In genomic region chr11:7278314-7278917, GRCh38 we compare ENCODE assay signal across 9 cellular contexts. TPM values are rescaled to one million over a fixed set of nuclear protein-coding genes. Genes with fewer than 3 reads are reported as not detected.
DNase-seq lines count a peak whose midpoint lies in the region; ATAC-seq, FAIRE-seq and TF ChIP-seq lines count a peak whose summit lies in the region.
"Had no signal": no experiment of that assay in that cellular context is flagged by ENCODE, and none has a peak within 500 bp of the region (broad histone marks: within the 10 kb centered on the region; RNA-seq: fewer than 3 reads in every experiment).

No MANE protein-coding gene starts in this region.

- H3K4me1 ChIP-seq in GM23248 (ENCODE audit: insufficient read depth): no peaks in the 10 kb centered on the region
- H3K4me1 ChIP-seq in smooth muscle cell (ENCODE audit: low read depth): no peaks in the 10 kb centered on the region

- H4K20me1 ChIP-seq in GM23248 (ENCODE audit: insufficient read depth) (no peaks in the 10 kb centered on the region), smooth muscle cell (ENCODE audit: low read depth) (no peaks in the 10 kb centered on the region)

- ATAC-seq in GM19463 (IDR thresholded peaks at IDR 0.05; ENCODE audit: unreplicated experiment) (no peak), HG02623 (IDR thresholded peaks at IDR 0.05; ENCODE audit: unreplicated experiment) (no peak)

- TF ChIP-seq CTCF in smooth muscle cell (IDR thresholded peaks at IDR 0.05; ENCODE audit: borderline replicate concordance, insufficient read depth, poor library complexity, severe bottlenecking): peak; percentile 59

- H3K4me3 ChIP-seq in GM23248 (no peak overlapping the region), smooth muscle cell (no peak overlapping the region)

- no peaks in the 10 kb centered on the region for H3K36me3 ChIP-seq in GM23248 (ENCODE audit: low read depth)
- no peaks in the 10 kb centered on the region for H3K36me3 ChIP-seq in smooth muscle cell (ENCODE audit: low read depth)

- H3K4me2 ChIP-seq in GM23248 (ENCODE audit: unreplicated experiment) (no peak overlapping the region), smooth muscle cell (no peak overlapping the region)

- H3K27ac ChIP-seq in GM23248 (no peak overlapping the region), smooth muscle cell (ENCODE audit: low read depth) (no peak overlapping the region)

- H3F3A ChIP-seq in GM23248 (ENCODE audit: insufficient read depth) (no peaks in the 10 kb centered on the region), smooth muscle cell (ENCODE audit: low read depth) (no peaks in the 10 kb centered on the region)

- in situ Hi-C loops in GM23248 (cut with MboI): no loop called here

- H2AFZ ChIP-seq in GM23248 (no peak overlapping the region), smooth muscle cell (ENCODE audit: low read depth) (no peak overlapping the region)

- H3K9me2 ChIP-seq in GM23248 (ENCODE audit: insufficient read depth): no peaks in the 10 kb centered on the region

- H3K79me2 ChIP-seq in GM23248 (ENCODE audit: insufficient read depth): no peaks in the 10 kb centered on the region
- no peaks in the 10 kb centered on the region for H3K79me2 ChIP-seq in smooth muscle cell (ENCODE audit: low read depth)

- DNase-seq in GM23248 (peak; percentile 56), NCI-H446 treated with DMSO at 0.1 percent for 48 hours (lab: John Stamatoyannopoulos, UW) (peak; percentile 6), fibroblast of gingiva (ENCODE audit: low read depth) (peak; percentile 22), smooth muscle cell (lab: John Stamatoyannopoulos, UW; ENCODE audit: unreplicated experiment) (no peak), NCI-H187 (lab: John Stamatoyannopoulos, UW) (no peak)

- no peak overlapping the region for H3K9ac ChIP-seq in GM23248
- no peak overlapping the region for H3K9ac ChIP-seq in smooth muscle cell (ENCODE audit: low read depth)

- peak; percentile 82 for FAIRE-seq in G401.6 (lab: Jason Lieb, UNC)
- FAIRE-seq: TTC549 had no signal

- H3K27me3 ChIP-seq in GM23248 (replicated peaks; ENCODE audit: insufficient read depth) (no peaks in the 10 kb centered on the region; the same call in 1 of the 2 replicates), smooth muscle cell (ENCODE audit: low read depth) (no peaks in the 10 kb centered on the region)

- no peaks in the 10 kb centered on the region for H3K9me3 ChIP-seq in GM23248 (ENCODE audit: low read depth)
- no peaks in the 10 kb centered on the region for H3K9me3 ChIP-seq in smooth muscle cell (replicated peaks; ENCODE audit: low read depth)

- 18 to 19% methylated on average over 3 of the region's 3 CpGs for WGBS in GM23248 (ENCODE audit: low coverage in 1 of 2, low lambda C conversion rate in 2 of 2, missing lambda C conversion rate in 2 of 2), 2 experiments
- WGBS in smooth muscle cell (ENCODE audit: low lambda C conversion rate): 57% methylated on average over 3 of the region's 3 CpGs

RNA-seq across cellular contexts. Expression of gene SYT9, which starts 26.7 kb away (rescaled TPM):
- total RNA-seq in GM23248 (2014; rRNA removed; shearing (Covaris generic)): not detected in 2 replicates
- polyA plus RNA-seq in GM23248 (2016; fragmentation: Nextera tagmentation; extraction: Ambion mirVana) (not detected in 2 replicates), smooth muscle cell (0.06 TPM in 1 of 2 replicates, not detected in the other)
- total RNA-seq in smooth muscle cell: 0.45 TPM in 1 of 2 replicates, not detected in the other

Comparison
In these comparisons a context has a peak if more than half of its experiments do, and no peak if none do; other contexts are left out.
1. DNase-seq: peak in GM23248 (single experiment), NCI-H446 treated with DMSO at 0.1 percent for 48 hours (single experiment) and fibroblast of gingiva (single experiment); none in smooth muscle cell (single experiment) and NCI-H187 (0 of 2).